16 cellular contexts compared by ENCODE assay signal in genomic region chr7:25864943-25865633, GRCh38.
DNase-seq lines count a peak whose midpoint lies in the region; ATAC-seq, FAIRE-seq and TF ChIP-seq lines count a peak whose summit lies in the region.
"Had no signal": no experiment of that assay in that cellular context is flagged by ENCODE, and none has a peak within 500 bp of the region (broad histone marks: within the 10 kb centered on the region; RNA-seq: fewer than 3 reads in every experiment).

No MANE protein-coding gene starts in this region.

- BruUV-seq in K562 (replicated peaks; lab: Mats Ljungman, UMichigan): no TSS peak

- no peak for FAIRE-seq in K562 (lab: Jason Lieb, UNC)

- in situ Hi-C loops in K562 (cut with MboI): no loop called here

- CTCF ChIA-PET in K562 (lab: Yijun Ruan, JAX; ENCODE audit: low intra/inter-chr PET ratio): no interaction called here

- H3K4me1 ChIP-seq in K562 (replicated peaks in 1 of 2; ENCODE audit: control insufficient read depth in 2 of 2, insufficient read depth in 2 of 2, low read length in 2 of 2) (peaks cover 0 to 8% of the 10 kb centered on the region in 2 experiments; a peak in 1 of 5 replicates), Karpas-422 (ENCODE audit: low read length) (peaks cover 28% of the 10 kb centered on the region)

- H3K79me2 ChIP-seq in K562 (ENCODE audit: control insufficient read depth, insufficient read depth, low read length) (no peaks in the 10 kb centered on the region), Karpas-422 (ENCODE audit: low read length) (no peaks in the 10 kb centered on the region)

- WGBS in K562 (ENCODE audit: insufficient coverage, low coverage, missing lambda C conversion rate): 68% methylated on average over 3 of the region's 3 CpGs

- H3K9ac ChIP-seq in K562 (ENCODE audit: insufficient read depth in 1 of 2, low read depth in 2 of 2, low read length in 2 of 2): no peak overlapping the region
- H3K9ac ChIP-seq in Karpas-422 (ENCODE audit: low read length): no peak overlapping the region

- H3K9me3 ChIP-seq in K562 (replicated peaks; ENCODE audit: control insufficient read depth, insufficient read depth, low read depth, low read length): no peaks in the 10 kb centered on the region
- H3K9me3 ChIP-seq in Karpas-422 (ENCODE audit: low read length): no peaks in the 10 kb centered on the region
- H3K9me3 ChIP-seq: BE2C had no signal

- no peak for TF ChIP-seq RAD21 in K562 (CRISPR knock-in tag; conservative IDR thresholded peaks at IDR 0.05 in 1 of 2, IDR thresholded peaks at IDR 0.05 in 1 of 2)

- H3K9me2 ChIP-seq in Karpas-422 (replicated peaks; ENCODE audit: insufficient read depth, low read length): no peaks in the 10 kb centered on the region

- no peak for TF ChIP-seq CTCF in K562 (IDR thresholded peaks at IDR 0.05 in 2 of 3, conservative IDR thresholded peaks at IDR 0.05 in 1 of 3; ENCODE audit: insufficient read depth in 2 of 3, low read depth in 1 of 3, low read length in 3 of 3)

- ATAC-seq in K562: no peak
- ATAC-seq in HG03469 (IDR thresholded peaks at IDR 0.05; ENCODE audit: unreplicated experiment): no peak

- H3K27ac ChIP-seq in K562 (ENCODE audit: extremely low read depth, low read depth, low read length) (no peak overlapping the region), Karpas-422 (ENCODE audit: low read length) (no peak overlapping the region)
- H3K27ac ChIP-seq: SK-N-MC had no signal

- peak overlapping the region; percentile 10; the same call in 1 of the 2 replicates for H2AFZ ChIP-seq in K562 (ENCODE audit: low read depth, low read length)
- H2AFZ ChIP-seq in Karpas-422 (ENCODE audit: low read length): no peak overlapping the region

- intact Hi-C loops in K562 (cut with micrococcal nuclease): no loop called here

- DNase-seq in NCI-H2227 treated with DMSO at 0.1 percent for 48 hours (lab: John Stamatoyannopoulos, UW) (peak; percentile 76), NCI-H2227 (lab: John Stamatoyannopoulos, UW; ENCODE audit: unreplicated experiment) (no peak), NCI-H146 (lab: John Stamatoyannopoulos, UW) (peak; percentile 58), K562 (ENCODE audit: extremely low read depth in 1 of 4, low spot score in 3 of 4) (no peak), Karpas-422 (no peak)
- DNase-seq in effector CD8-positive, alpha-beta T cell (lab: John Stamatoyannopoulos, UW): no peak
- DNase-seq: BE2C; CD4-positive, CD25-positive, alpha-beta regulatory T cell; HCEC 1CT; KBM-7; MV-4-11; NCI-H2029 treated with DMSO at 0.1 percent for 48 hours; NCI-H510A; SHP77 had no signal

- no peak overlapping the region for H3K4me3 ChIP-seq in K562
- no peak overlapping the region for H3K4me3 ChIP-seq in Karpas-422 (ENCODE audit: low read length)
- H3K4me3 ChIP-seq: SK-N-MC had no signal

- no peak for TF ChIP-seq POLR2A in K562 (conservative IDR thresholded peaks at IDR 0.05)

- H4K20me1 ChIP-seq in K562 (replicated peaks; ENCODE audit: control insufficient read depth, insufficient read depth, low read length) (no peaks in the 10 kb centered on the region), Karpas-422 (ENCODE audit: insufficient read depth, low read depth, low read length) (no peaks in the 10 kb centered on the region)

- POLR2A ChIA-PET in K562 (lab: Yijun Ruan, JAX): interaction anchor here (0.6 to 0.7 kb wide), 2 partner anchors 12 to 814 kb away, joined by 3 read pairs; no protein-coding TSS in a partner anchor

- no peak overlapping the region for H3K4me2 ChIP-seq in K562 (ENCODE audit: insufficient read depth, low read length)
- H3K4me2 ChIP-seq in Karpas-422 (ENCODE audit: low read depth, low read length, poor library complexity, severe bottlenecking): no peak overlapping the region

- H3K36me3 ChIP-seq in K562 (ENCODE audit: control insufficient read depth, insufficient read depth, low read length) (no peaks in the 10 kb centered on the region), Karpas-422 (ENCODE audit: insufficient read depth, low read length) (no peaks in the 10 kb centered on the region)
- H3K36me3 ChIP-seq: BE2C had no signal

- no peak for TF ChIP-seq EP300 in K562 (IDR thresholded peaks at IDR 0.05; ENCODE audit: low read length)

- no peaks in the 10 kb centered on the region for H3K9me1 ChIP-seq in K562 (ENCODE audit: control insufficient read depth, insufficient read depth, low read length)

- peaks cover 4% of the 10 kb centered on the region in 2 experiments; a peak in 2 of 5 replicates for H3K27me3 ChIP-seq in K562 (ENCODE audit: control insufficient read depth in 2 of 2, insufficient read depth in 2 of 2, low read length in 2 of 2)
- H3K27me3 ChIP-seq in Karpas-422 (ENCODE audit: low read length): no peaks in the 10 kb centered on the region

TF ChIP-seq in K562, 482 proteins besides CTCF, POLR2A, EP300 and RAD21:
- TF ChIP-seq ZNF316 (IDR thresholded peaks at IDR 0.05) (peak; percentile 24; the same call in 1 of the 2 replicates), GATAD2B (IDR thresholded peaks at IDR 0.05; ENCODE audit: borderline replicate concordance) (no peak), MCM5 (IDR thresholded peaks at IDR 0.05; ENCODE audit: low read depth) (no peak)

Comparison
In these comparisons a context has a peak if more than half of its experiments do, and no peak if none do; other contexts are left out.
1. DNase-seq: peak in NCI-H2227 treated with DMSO at 0.1 percent for 48 hours (single experiment) and NCI-H146 (single experiment); none in NCI-H2227 (single experiment), K562 (0 of 4), Karpas-422 (single experiment) and effector CD8-positive, alpha-beta T cell (single experiment).